Comparison of ENCODE assay signal across 30 cellular contexts in the genomic region with DNA sequence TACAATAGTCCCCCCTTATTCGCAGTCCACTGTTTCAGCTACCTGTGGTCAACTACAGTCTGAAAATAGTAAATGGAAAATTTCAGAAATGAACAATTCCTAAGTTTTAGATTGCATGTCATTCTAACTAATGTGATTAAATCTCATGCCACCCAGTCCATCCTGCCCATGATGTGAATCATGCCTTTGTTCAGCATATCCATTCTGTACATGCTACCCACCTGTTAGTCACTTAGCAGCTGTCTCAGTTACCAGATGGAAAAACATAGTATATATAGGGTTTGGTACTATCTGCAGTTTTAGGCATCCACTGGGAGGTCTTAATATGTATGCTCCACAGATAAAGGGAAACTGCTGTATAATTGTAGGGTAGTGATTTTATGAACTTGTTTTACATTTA. TPM values are rescaled to one million over a fixed set of nuclear protein-coding genes. Genes with fewer than 3 reads are reported as not detected.
"Had no signal": no experiment of that assay in that cellular context is flagged by ENCODE, and none has a peak within 500 bp of the region (broad histone marks: within the 10 kb centered on the region; RNA-seq: fewer than 3 reads in every experiment).

No MANE protein-coding gene starts in this region.

- H3K36me3 Mint-ChIP-seq: mesothelial cell of epicardium; natural killer cell treated with Interleukin-12 subunit alpha and Interleukin-12 subunit beta and Interleukin-15 and Interleukin-18, amount 100 ng/mL, for 72 hours had no signal

- ATAC-seq: mucosa of descending colon; naive thymus-derived CD4-positive, alpha-beta T cell; natural killer cell treated with Interleukin-12 subunit alpha and Interleukin-12 subunit beta and Interleukin-15 and Interleukin-18, amount 100 ng/mL, for 72 hours; right lobe of liver; stimulated activated naive B cell treated with anti-CD40 and anti-IgM and Interleukin-4, amounts not matched to agents 10 μg/mL and 1 μg/mL and 100 μg/mL, for 72 hours; stimulated activated naive CD8-positive, alpha-beta T cell treated with anti-CD3 and anti-CD28 coated beads, Interleukin-15, Interleukin-2, amounts not matched to agents 100 U/mL and 50 U/mL, for 24 hours had no signal

- H3K9me3 Mint-ChIP-seq: natural killer cell treated with Interleukin-12 subunit alpha and Interleukin-12 subunit beta and Interleukin-15 and Interleukin-18, amount 100 ng/mL, for 72 hours had no signal

- H3K36me3 ChIP-seq: left ventricle myocardium inferior, ovary, right atrium auricular region, stomach, thyroid gland, transverse colon, upper lobe of left lung, vagina had no signal

- DNase-seq: islet precursor cell; left ventricle myocardium inferior; mesendoderm; mucosa of descending colon; naive thymus-derived CD4-positive, alpha-beta T cell; ovary; right lobe of liver; stimulated activated CD4-positive, alpha-beta T cell treated with anti-CD3 and anti-CD28 coated beads, Interleukin-12 subunit alpha, Interleukin-12 subunit beta, amount 100 ng/mL, for 4 hours; stimulated activated CD4-positive, alpha-beta T cell treated with anti-CD3 and anti-CD28 coated beads, Interleukin-15, amount 100 ng/mL, for 24 hours; stimulated activated CD4-positive, alpha-beta T cell treated with anti-CD3 and anti-CD28 coated beads, Interleukin-2, amount 100 ng/mL, for 24 hours; stimulated activated CD4-positive, alpha-beta T cell treated with anti-CD3 and anti-CD28 coated beads, Interleukin-4, amount 100 ng/mL, for 1 hour; stimulated activated naive B cell treated with anti-CD40 and anti-IgM and Interleukin-4, amounts not matched to agents 10 μg/mL and 1 μg/mL and 100 μg/mL, for 72 hours; stimulated activated naive CD8-positive, alpha-beta T cell treated with anti-CD3 and anti-CD28 coated beads, Interleukin-15, Interleukin-2, amounts not matched to agents 100 U/mL and 50 U/mL, for 24 hours; stomach; testis; thyroid gland; transverse colon; upper lobe of left lung had no signal

- H3K27ac Mint-ChIP-seq: mesothelial cell of epicardium; naive thymus-derived CD4-positive, alpha-beta T cell; natural killer cell treated with Interleukin-12 subunit alpha and Interleukin-12 subunit beta and Interleukin-15 and Interleukin-18, amount 100 ng/mL, for 72 hours; progenitor cell of endocrine pancreas; stimulated activated naive B cell treated with anti-CD40 and anti-IgM and Interleukin-4, amounts not matched to agents 10 μg/mL and 1 μg/mL and 100 μg/mL, for 72 hours had no signal

- H3K27ac ChIP-seq: left ventricle myocardium inferior, ovary, right atrium auricular region, right lobe of liver, skin epidermis, stomach, testis, thyroid gland, transverse colon, upper lobe of left lung, vagina had no signal

- H3K4me1 Mint-ChIP-seq: mesothelial cell of epicardium had no signal

- H3K27me3 Mint-ChIP-seq: progenitor cell of endocrine pancreas had no signal

- H3K4me3 Mint-ChIP-seq: mesothelial cell of epicardium; naive thymus-derived CD4-positive, alpha-beta T cell; natural killer cell treated with Interleukin-12 subunit alpha and Interleukin-12 subunit beta and Interleukin-15 and Interleukin-18, amount 100 ng/mL, for 72 hours; stimulated activated naive B cell treated with anti-CD40 and anti-IgM and Interleukin-4, amounts not matched to agents 10 μg/mL and 1 μg/mL and 100 μg/mL, for 72 hours had no signal

- H3K4me3 ChIP-seq: left ventricle myocardium inferior, lung, mucosa of descending colon, ovary, right atrium auricular region, right lobe of liver, skin epidermis, stomach, testis, thyroid gland, transverse colon, upper lobe of left lung, vagina had no signal

- H3K9me3 ChIP-seq: left ventricle myocardium inferior, mucosa of descending colon, ovary, right atrium auricular region, right lobe of liver, testis, thyroid gland, transverse colon, upper lobe of left lung, vagina had no signal

- H3K4me1 ChIP-seq: left ventricle myocardium inferior, right atrium auricular region, stomach, testis, thyroid gland, upper lobe of left lung, vagina had no signal

- H3K27me3 ChIP-seq: ovary, right atrium auricular region, right lobe of liver, stomach, testis, thyroid gland, transverse colon, upper lobe of left lung, vagina had no signal

RNA-seq across cellular contexts. Expression of a gene that starts 16.6 kb away (rescaled TPM):
- total RNA-seq: kidney epithelial cell; left ventricle myocardium inferior; lung; mesothelial cell of epicardium; mucosa of descending colon; naive thymus-derived CD4-positive, alpha-beta T cell; natural killer cell treated with Interleukin-12 subunit alpha and Interleukin-12 subunit beta and Interleukin-15 and Interleukin-18, amount 100 ng/mL, for 72 hours; omental fat pad; progenitor cell of endocrine pancreas; pulmonary artery endothelial cell; renal cortical epithelial cell; right atrium auricular region; testis; thyroid gland; transverse colon; vagina had no signal
- polyA plus RNA-seq: lung; naive thymus-derived CD4-positive, alpha-beta T cell; neural cell; ovary; stomach had no signal
